Comparison of ENCODE assay signal across 33 cellular contexts in genomic region chr6:24436979-24437378, GRCh38.
"Had no signal": no experiment of that assay in that cellular context is flagged by ENCODE, and none has a peak within 500 bp of the region (broad histone marks: within the 10 kb centered on the region; RNA-seq: fewer than 3 reads in every experiment).

No MANE protein-coding gene starts in this region.

- DNase-seq: activated B cell treated with CpG ODN at 0.5 μM for 24 hours; activated CD4-positive, alpha-beta memory T cell treated with anti-CD3 and anti-CD28 coated beads for 36 hours; activated CD4-positive, alpha-beta T cell treated with anti-CD3 and anti-CD28 coated beads for 4 hours; activated CD4-positive, alpha-beta T cell treated with anti-CD3 and anti-CD28 coated beads, Interleukin-2, amount 10 ng/mL, durations not matched to agents 24 days and 14 days; activated CD4-positive, alpha-beta T cell treated with anti-CD3 and anti-CD28 coated beads, Interleukin-2, amount 50 U/mL, for 1 hour; activated CD4-positive, alpha-beta T cell treated with anti-CD3 and anti-CD28 coated beads, Interleukin-2, amount 50 U/mL, for 4 hours; activated CD4-positive, CD25-positive, alpha-beta regulatory T cell treated with anti-CD3 and anti-CD28 coated beads, Interleukin-2, amount 50 U/mL, for 72 hours; activated CD8-positive, alpha-beta memory T cell treated with anti-CD3 and anti-CD28 coated beads, Interleukin-2, amount 50 U/mL, for 4 hours; activated CD8-positive, alpha-beta T cell treated with anti-CD3 and anti-CD28 coated beads for 36 hours; activated gamma-delta T cell treated with Interleukin-2 at 50 U/mL for 16 hours; activated naive CD4-positive, alpha-beta T cell; activated naive CD4-positive, alpha-beta T cell treated with anti-CD3 and anti-CD28 coated beads for 36 hours; activated naive CD4-positive, alpha-beta T cell treated with anti-CD3 and anti-CD28 coated beads, Interleukin-2, amount 50 U/mL, for 16 hours; activated naive CD8-positive, alpha-beta T cell treated with anti-CD3 and anti-CD28 coated beads for 36 hours; activated T-cell treated with anti-CD3 and anti-CD28 coated beads for 4 hours; activated T-cell treated with anti-CD3 and anti-CD28 coated beads, Interleukin-2, amount 50 U/mL, for 1 hour; activated T-cell treated with anti-CD3 and anti-CD28 coated beads, Interleukin-2, amount 50 U/mL, for 4 hours; activated T-cell treated with anti-CD3 and anti-CD28 coated beads, Interleukin-2, amount 50 U/mL, for 72 hours; adrenal gland; amniotic stem cell; aorta; body of pancreas; brain microvascular endothelial cell; central memory CD4-positive, alpha-beta T cell; T-cell; T-helper 2 cell; T-helper 9 cell had no signal

- H3K4me1 ChIP-seq: adrenal gland, body of pancreas, breast epithelium had no signal

- H3K36me3 ChIP-seq: adrenal gland, brain microvascular endothelial cell, breast epithelium had no signal

- H3K27ac ChIP-seq: adrenal gland, body of pancreas, brain microvascular endothelial cell, breast epithelium, VCaP had no signal

- H3K27me3 Mint-ChIP-seq: activated B cell treated with CpG ODN at 0.5 μM for 24 hours; activated CD4-positive, alpha-beta memory T cell treated with anti-CD3 and anti-CD28 coated beads for 36 hours; activated CD8-positive, alpha-beta T cell treated with anti-CD3 and anti-CD28 coated beads for 36 hours; activated naive CD8-positive, alpha-beta T cell treated with anti-CD3 and anti-CD28 coated beads for 36 hours; activated T-helper 17 cell treated with anti-CD3 and anti-CD28 coated beads, Interleukin-2, amount 50 U/mL, for 72 hours; T-cell had no signal

- H3K4me1 Mint-ChIP-seq: activated B cell treated with CpG ODN at 0.5 μM for 24 hours; activated naive CD8-positive, alpha-beta T cell treated with anti-CD3 and anti-CD28 coated beads for 36 hours; activated T-helper 17 cell treated with anti-CD3 and anti-CD28 coated beads, Interleukin-2, amount 50 U/mL, for 72 hours had no signal

- H3K36me3 Mint-ChIP-seq: activated CD4-positive, alpha-beta memory T cell treated with anti-CD3 and anti-CD28 coated beads for 36 hours; activated naive CD4-positive, alpha-beta T cell treated with anti-CD3 and anti-CD28 coated beads, Interleukin-2, amount 50 U/mL, for 72 hours; activated naive CD8-positive, alpha-beta T cell treated with anti-CD3 and anti-CD28 coated beads for 36 hours had no signal

- H3K4me3 Mint-ChIP-seq: activated B cell treated with CpG ODN at 0.5 μM for 24 hours; activated CD4-positive, alpha-beta memory T cell treated with anti-CD3 and anti-CD28 coated beads for 36 hours; activated CD4-positive, alpha-beta T cell treated with anti-CD3 and anti-CD28 coated beads, Interleukin-2, amount 10 ng/mL, durations not matched to agents 24 days and 14 days; activated CD8-positive, alpha-beta T cell treated with anti-CD3 and anti-CD28 coated beads for 36 hours; activated naive CD4-positive, alpha-beta T cell treated with anti-CD3 and anti-CD28 coated beads for 36 hours; activated naive CD8-positive, alpha-beta T cell treated with anti-CD3 and anti-CD28 coated beads for 36 hours; activated T-cell treated with anti-CD3 and anti-CD28 coated beads, Interleukin-2, amount 50 U/mL, for 4 hours; activated T-cell treated with anti-CD3 and anti-CD28 coated beads, Interleukin-2, amount 50 U/mL, for 72 hours; activated T-helper 1 cell treated with anti-CD3 and anti-CD28 coated beads, Interleukin-12 subunit alpha, Interleukin-12 subunit beta, Interleukin-2, Interleukin-4 antibody, amounts not matched to agents 30 ng/mL and 10 ng/mL and 1 ng/mL, durations not matched to agents 14 hours and 24 hours and 36 hours; activated T-helper 17 cell treated with anti-CD3 and anti-CD28 coated beads, Interleukin-2, amount 50 U/mL, for 72 hours; T-cell; T-helper 2 cell treated with Interferon-gamma antibody and Interleukin-4, amounts not matched to agents 5 μg/mL and 100 μg/mL, for 36 hours had no signal

- ATAC-seq: activated CD8-positive, alpha-beta T cell treated with anti-CD3 and anti-CD28 coated beads for 36 hours; activated naive CD4-positive, alpha-beta T cell treated with anti-CD3 and anti-CD28 coated beads, Interleukin-2, amount 50 U/mL, for 72 hours; activated T-cell treated with anti-CD3 and anti-CD28 coated beads, Interleukin-2, amount 50 U/mL, for 4 hours; activated T-cell treated with anti-CD3 and anti-CD28 coated beads, Interleukin-2, amount 50 U/mL, for 72 hours; activated T-helper 17 cell treated with anti-CD3 and anti-CD28 coated beads, Interleukin-2, amount 50 U/mL, for 72 hours; body of pancreas; T-cell had no signal

- H3K4me3 ChIP-seq: adrenal gland, body of pancreas, breast epithelium had no signal

- H3K27me3 ChIP-seq: adrenal gland, body of pancreas, brain microvascular endothelial cell, breast epithelium had no signal

- H3K9me3 ChIP-seq: adrenal gland, body of pancreas, breast epithelium had no signal

- H3K9me3 Mint-ChIP-seq: activated B cell treated with CpG ODN at 0.5 μM for 24 hours; activated CD4-positive, alpha-beta memory T cell treated with anti-CD3 and anti-CD28 coated beads for 36 hours; activated CD4-positive, alpha-beta T cell treated with anti-CD3 and anti-CD28 coated beads, Interleukin-2, amount 10 ng/mL, durations not matched to agents 24 days and 14 days; activated CD8-positive, alpha-beta T cell treated with anti-CD3 and anti-CD28 coated beads for 36 hours; activated naive CD4-positive, alpha-beta T cell treated with anti-CD3 and anti-CD28 coated beads for 36 hours; activated naive CD4-positive, alpha-beta T cell treated with anti-CD3 and anti-CD28 coated beads, Interleukin-2, amount 50 U/mL, for 72 hours; activated naive CD8-positive, alpha-beta T cell treated with anti-CD3 and anti-CD28 coated beads for 36 hours; activated T-cell treated with anti-CD3 and anti-CD28 coated beads, Interleukin-2, amount 50 U/mL, for 4 hours; activated T-cell treated with anti-CD3 and anti-CD28 coated beads, Interleukin-2, amount 50 U/mL, for 72 hours; activated T-helper 1 cell treated with anti-CD3 and anti-CD28 coated beads, Interleukin-12 subunit alpha, Interleukin-12 subunit beta, Interleukin-2, Interleukin-4 antibody, amounts not matched to agents 30 ng/mL and 10 ng/mL and 1 ng/mL, durations not matched to agents 14 hours and 24 hours and 36 hours; activated T-helper 17 cell treated with anti-CD3 and anti-CD28 coated beads, Interleukin-2, amount 50 U/mL, for 72 hours; T-cell; T-helper 2 cell treated with Interferon-gamma antibody and Interleukin-4, amounts not matched to agents 5 μg/mL and 100 μg/mL, for 36 hours had no signal

- H3K27ac Mint-ChIP-seq: activated B cell treated with CpG ODN at 0.5 μM for 24 hours; activated CD4-positive, alpha-beta memory T cell treated with anti-CD3 and anti-CD28 coated beads for 36 hours; activated CD4-positive, alpha-beta T cell treated with anti-CD3 and anti-CD28 coated beads, Interleukin-2, amount 10 ng/mL, durations not matched to agents 24 days and 14 days; activated CD8-positive, alpha-beta T cell treated with anti-CD3 and anti-CD28 coated beads for 36 hours; activated naive CD4-positive, alpha-beta T cell treated with anti-CD3 and anti-CD28 coated beads for 36 hours; activated naive CD8-positive, alpha-beta T cell treated with anti-CD3 and anti-CD28 coated beads for 36 hours; activated T-cell treated with anti-CD3 and anti-CD28 coated beads, Interleukin-2, amount 50 U/mL, for 72 hours; activated T-helper 1 cell treated with anti-CD3 and anti-CD28 coated beads, Interleukin-12 subunit alpha, Interleukin-12 subunit beta, Interleukin-2, Interleukin-4 antibody, amounts not matched to agents 30 ng/mL and 10 ng/mL and 1 ng/mL, durations not matched to agents 14 hours and 24 hours and 36 hours; activated T-helper 17 cell treated with anti-CD3 and anti-CD28 coated beads, Interleukin-2, amount 50 U/mL, for 72 hours; T-cell; T-helper 2 cell treated with Interferon-gamma antibody and Interleukin-4, amounts not matched to agents 5 μg/mL and 100 μg/mL, for 36 hours had no signal
